20 cellular contexts compared by ENCODE assay signal in the genomic region with DNA sequence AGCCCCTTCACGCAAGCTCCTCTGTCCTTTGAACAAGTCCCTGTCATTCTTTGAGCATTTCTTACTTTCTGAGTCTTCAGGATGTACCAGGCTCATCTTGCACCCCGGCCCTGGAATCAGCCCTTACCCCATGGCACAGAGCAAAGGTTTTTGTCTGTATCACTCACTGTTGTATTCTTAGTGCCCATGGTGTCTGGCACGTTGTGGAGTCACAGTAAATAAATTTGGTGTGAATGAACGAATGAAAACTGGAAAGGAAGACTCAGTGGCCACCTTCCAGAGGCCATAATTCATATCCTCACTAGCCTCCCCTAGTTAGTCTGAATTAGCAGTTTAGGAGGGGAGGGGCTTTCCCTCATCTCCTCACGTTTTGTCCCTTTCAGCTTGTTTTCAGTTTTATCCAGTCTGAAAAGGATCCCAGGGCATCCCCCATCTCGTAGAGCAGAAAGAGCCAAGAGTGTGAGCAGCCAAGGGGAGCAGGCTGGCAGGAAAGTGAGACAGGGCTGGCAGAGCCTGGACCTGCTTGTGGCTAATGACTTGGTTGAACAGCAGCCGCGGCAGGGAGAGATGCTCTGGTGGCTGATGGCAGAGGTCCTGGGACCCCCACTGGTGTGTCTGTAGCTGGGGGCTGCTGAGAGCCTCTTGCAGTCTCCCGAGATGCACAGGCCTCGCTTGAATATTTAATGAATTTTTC. TPM values are rescaled to one million over a fixed set of nuclear protein-coding genes. Genes with fewer than 3 reads are reported as not detected.
DNase-seq lines count a peak whose midpoint lies in the region; ATAC-seq and TF ChIP-seq lines count a peak whose summit lies in the region.
"Had no signal": no experiment of that assay in that cellular context is flagged by ENCODE, and none has a peak within 500 bp of the region (broad histone marks: within the 10 kb centered on the region; RNA-seq: fewer than 3 reads in every experiment).

No MANE protein-coding gene starts in this region.

- no peak for TF ChIP-seq POLR2A in prostate gland (IDR thresholded peaks at IDR 0.05)

- H3K27me3 ChIP-seq in prostate gland (replicated peaks; ENCODE audit: insufficient read depth) (no peaks in the 10 kb centered on the region), left lung (no peaks in the 10 kb centered on the region)

- WGBS in prostate gland: 53% methylated on average over 10 of the region's 10 CpGs

- intact Hi-C loops in prostate gland (cut with DNase I): no loop called here
- intact Hi-C loops in left lung (cut with DNase I): no loop called here

- no peak overlapping the region for H3K4me3 ChIP-seq in prostate gland
- no peak overlapping the region for H3K4me3 ChIP-seq in left lung
- H3K4me3 ChIP-seq: GM23338, PC-9 had no signal

- no peak for TF ChIP-seq CTCF in prostate gland (IDR thresholded peaks at IDR 0.05)
- no peak for TF ChIP-seq CTCF in left lung (IDR thresholded peaks at IDR 0.05)

- H3K27ac ChIP-seq in prostate gland (no peak overlapping the region), left lung (no peak overlapping the region)
- H3K27ac ChIP-seq: PC-9, RWPE1 had no signal

- POLR2A ChIA-PET in HEK293T (lab: Yijun Ruan, JAX): no interaction called here

- DNase-seq in Ammon's horn (ENCODE audit: low spot score) (peak; percentile 45), NCI-H446 (lab: John Stamatoyannopoulos, UW) (peak; percentile 36 to 42), globus pallidus (ENCODE audit: low spot score) (peak; percentile 41), prostate gland (ENCODE audit: low spot score) (peak; percentile 2), Kasumi-1 (lab: John Stamatoyannopoulos, UW) (no peak), HEK293T (ENCODE audit: extremely low spot score) (no peak), left lung (no peak), SKM-1 treated with dmso at 0.1 percent for 144 hours (lab: John Stamatoyannopoulos, UW; ENCODE audit: unreplicated experiment) (no peak)
- DNase-seq: Caco-2; CD4-positive, alpha-beta T cell; GDM1; NCI-H1092 treated with DMSO at 0.1 percent for 48 hours; NCI-H2081 treated with DMSO at 0.1 percent for 48 hours; NCI-H510A treated with DMSO at 0.1 percent for 48 hours; NCI-H82; PC-9; SIG-M5 had no signal

- CTCF ChIA-PET in HEK293T (lab: Yijun Ruan, JAX): no interaction called here

- no peaks in the 10 kb centered on the region for H3K9me3 ChIP-seq in prostate gland
- H3K9me3 ChIP-seq in left lung: no peaks in the 10 kb centered on the region

- no peak for ATAC-seq in left lung
- ATAC-seq: HCT116 had no signal

- peaks cover 3% of the 10 kb centered on the region for H3K4me1 ChIP-seq in prostate gland (replicated peaks)
- no peaks in the 10 kb centered on the region for H3K4me1 ChIP-seq in left lung
- H3K4me1 ChIP-seq: Caco-2 had no signal

- no peaks in the 10 kb centered on the region for H3K36me3 ChIP-seq in prostate gland
- H3K36me3 ChIP-seq in left lung: no peaks in the 10 kb centered on the region

TF ChIP-seq in HEK293T, 16 proteins besides CTCF, POLR2A, EP300 and RAD21:
- TF ChIP-seq LEF1 (IDR thresholded peaks at IDR 0.05; ENCODE audit: borderline replicate concordance): no peak
- TF ChIP-seq ELF4 (IDR thresholded peaks at IDR 0.05): no peak
- no peak for TF ChIP-seq FOXA1 (IDR thresholded peaks at IDR 0.05)
- TF ChIP-seq NFRKB (IDR thresholded peaks at IDR 0.05): no peak
- no peak for TF ChIP-seq BHLHE40 (IDR thresholded peaks at IDR 0.05; ENCODE audit: borderline replicate concordance)
- no peak for TF ChIP-seq CTBP1 (IDR thresholded peaks at IDR 0.05; ENCODE audit: borderline replicate concordance)
- no peak for TF ChIP-seq FOXK2 (IDR thresholded peaks at IDR 0.05)
- no peak for TF ChIP-seq SP1 (IDR thresholded peaks at IDR 0.05)
- TF ChIP-seq L3MBTL2 (conservative IDR thresholded peaks at IDR 0.05): no peak

RNA-seq across cellular contexts. Expression of a gene that starts 42.7 kb away (rescaled TPM):
- total RNA-seq in prostate gland: 10 to 100 TPM in 1 of 2 donors, 1 to 10 TPM in 1; 4.6 to 11.3 TPM
- total RNA-seq in left lung: 10 to 100 TPM in 1 of 2 donors, 1 to 10 TPM in 1; 9.9 to 12.0 TPM

Comparison
In these comparisons a context has a peak if more than half of its experiments do, and no peak if none do; other contexts are left out.
1. DNase-seq: peak in Ammon's horn (single experiment), NCI-H446 (2 of 2), globus pallidus (single experiment) and prostate gland (single experiment); none in Kasumi-1 (0 of 2), HEK293T (single experiment), left lung (0 of 2) and SKM-1 treated with dmso at 0.1 percent for 144 hours (single experiment).